Comparison of ENCODE assay signal across 36 cellular contexts in genomic region chr12:48201516-48201915, GRCh38. TPM values are rescaled to one million over a fixed set of nuclear protein-coding genes. Genes with fewer than 3 reads are reported as not detected.
"Had no signal": no experiment of that assay in that cellular context is flagged by ENCODE, and none has a peak within 500 bp of the region (broad histone marks: within the 10 kb centered on the region; RNA-seq: fewer than 3 reads in every experiment).

No MANE protein-coding gene starts in this region.

- H3K4me3 Mint-ChIP-seq: activated CD8-positive, alpha-beta T cell treated with anti-CD3 and anti-CD28 coated beads, Interleukin-2, amount 10 ng/mL, durations not matched to agents 7 days and 5 days; brain; neural progenitor cell; stimulated activated effector memory CD8-positive, alpha-beta T cell treated with anti-CD3 and anti-CD28 coated beads, Interleukin-12 subunit alpha, Interleukin-12 subunit beta, amount 100 ng/mL, for 72 hours; stimulated activated naive CD8-positive, alpha-beta T cell treated with anti-CD3 and anti-CD28 coated beads, Interleukin-15, Interleukin-2, amounts not matched to agents 100 ng/mL and 50 ng/mL, for 24 hours; type B pancreatic cell had no signal

- H3K9me3 ChIP-seq: psoas muscle had no signal

- H3K36me3 ChIP-seq: cardiac muscle cell, neural progenitor cell, WERI-Rb-1 had no signal

- H3K27me3 Mint-ChIP-seq: stimulated activated naive CD8-positive, alpha-beta T cell treated with anti-CD3 and anti-CD28 coated beads, Interleukin-15, Interleukin-2, amounts not matched to agents 100 ng/mL and 50 ng/mL, for 24 hours; type B pancreatic cell had no signal

- H3K27me3 ChIP-seq: ascending aorta, dorsolateral prefrontal cortex, gastroesophageal sphincter, hepatocyte, sigmoid colon, vagina had no signal

- DNase-seq: activated CD8-positive, alpha-beta T cell treated with anti-CD3 and anti-CD28 coated beads, Interleukin-2, amount 10 ng/mL, durations not matched to agents 7 days and 5 days; activated effector memory CD4-positive, alpha-beta T cell treated with anti-CD3 and anti-CD28 coated beads, Interleukin-2, amount 50 U/mL, for 16 hours; activated naive CD4-positive, alpha-beta T cell treated with anti-CD3 and anti-CD28 coated beads, Interleukin-2, amount 50 U/mL, for 16 hours; dorsolateral prefrontal cortex; effector memory CD4-positive, alpha-beta T cell; erythroblast; left cardiac atrium; left ventricle myocardium superior; occipital lobe; psoas muscle; sigmoid colon; small intestine; stimulated activated CD4-positive, alpha-beta T cell treated with anti-CD3 and anti-CD28 coated beads, Interleukin-4, amount 100 ng/mL, for 24 hours; T-helper 1 cell; WERI-Rb-1 had no signal

- ATAC-seq: activated CD4-positive, CD25-positive, alpha-beta regulatory T cell treated with anti-CD3 and anti-CD28 coated beads, Interleukin-2, amount 50 U/mL, for 24 hours; activated CD8-positive, alpha-beta T cell treated with anti-CD3 and anti-CD28 coated beads, Interleukin-2, amount 10 ng/mL, durations not matched to agents 7 days and 5 days; gastroesophageal sphincter; left cardiac atrium; left ventricle myocardium superior; psoas muscle; stimulated activated effector memory CD8-positive, alpha-beta T cell treated with anti-CD3 and anti-CD28 coated beads, Interleukin-12 subunit alpha, Interleukin-12 subunit beta, amount 100 ng/mL, for 72 hours had no signal

- H3K4me3 ChIP-seq: ascending aorta, cardiac muscle cell, coronary artery, dorsolateral prefrontal cortex, gastroesophageal sphincter, hepatocyte, neural progenitor cell, psoas muscle, sigmoid colon, thoracic aorta, vagina had no signal

- H3K27ac ChIP-seq: ascending aorta, cardiac muscle cell, coronary artery, dorsolateral prefrontal cortex, gastroesophageal sphincter, neural progenitor cell, thoracic aorta, WERI-Rb-1 had no signal

- H3K27ac Mint-ChIP-seq: brain; neural progenitor cell; stimulated activated effector memory CD8-positive, alpha-beta T cell treated with anti-CD3 and anti-CD28 coated beads, Interleukin-12 subunit alpha, Interleukin-12 subunit beta, amount 100 ng/mL, for 72 hours; stimulated activated naive CD8-positive, alpha-beta T cell treated with anti-CD3 and anti-CD28 coated beads, Interleukin-15, Interleukin-2, amounts not matched to agents 100 ng/mL and 50 ng/mL, for 24 hours; type B pancreatic cell had no signal

RNA-seq across cellular contexts. Expression of gene OR10AD1, which starts 1.6 kb away (rescaled TPM):
- total RNA-seq: activated CD8-positive, alpha-beta T cell treated with anti-CD3 and anti-CD28 coated beads, Interleukin-2, amount 10 ng/mL, durations not matched to agents 7 days and 5 days; activated T-helper 1 cell treated with anti-CD3 and anti-CD28 coated beads, Interleukin-12 subunit alpha, Interleukin-12 subunit beta, Interleukin-2, Interleukin-4 antibody, amounts not matched to agents 30 ng/mL and 10 ng/mL and 1 ng/mL, durations not matched to agents 14 hours and 24 hours and 36 hours; ascending aorta; cardiac muscle cell; cerebellum; dorsolateral prefrontal cortex; fibroblast of lung; fibroblast of villous mesenchyme; gastroesophageal sphincter; hepatocyte; left cardiac atrium; left ventricle myocardium superior; lung microvascular endothelial cell; mucosa of gallbladder; occipital lobe; psoas muscle; sigmoid colon; subcutaneous adipose tissue; thoracic aorta; vagina had no signal
- polyA plus RNA-seq: cardiac muscle cell, fibroblast of lung, keratinocyte, sigmoid colon, small intestine had no signal

RNA-seq across cellular contexts. Expression of gene CCDC184, which starts 18.1 kb away (rescaled TPM):
- total RNA-seq: lung microvascular endothelial cell had no signal
- polyA plus RNA-seq: cardiac muscle cell had no signal
